18 cellular contexts compared by ENCODE assay signal in the genomic region with DNA sequence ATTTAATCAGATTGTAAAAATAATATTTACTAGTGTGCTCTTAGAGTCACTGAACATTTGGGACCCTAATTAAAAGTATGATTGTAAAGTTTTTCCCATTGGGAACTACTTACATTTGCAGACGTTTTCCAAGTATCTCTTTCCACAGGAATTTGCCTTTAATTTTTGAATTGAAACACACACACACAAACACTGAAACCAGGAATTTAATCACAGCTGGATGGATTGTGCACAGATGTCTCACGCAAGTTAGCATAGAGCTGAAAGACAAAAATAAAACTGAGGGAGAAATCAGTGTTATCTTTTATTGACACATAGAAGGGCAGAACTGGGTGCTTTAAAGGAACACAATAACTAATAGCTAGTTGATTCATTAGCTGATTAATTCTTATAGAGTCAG.
DNase-seq lines count a peak whose midpoint lies in the region; ATAC-seq, FAIRE-seq and TF ChIP-seq lines count a peak whose summit lies in the region.
"Had no signal": no experiment of that assay in that cellular context is flagged by ENCODE, and none has a peak within 500 bp of the region (broad histone marks: within the 10 kb centered on the region; RNA-seq: fewer than 3 reads in every experiment).

No MANE protein-coding gene starts in this region.

- no peak overlapping the region for H4K8ac ChIP-seq in trophoblast cell (ENCODE audit: low read depth, low read length)

- no peak overlapping the region for H3K23ac ChIP-seq in trophoblast cell (ENCODE audit: low read length)

- H3K27ac Mint-ChIP-seq in neural progenitor cell, result peak overlapping the region; percentile 30
- H3K27ac Mint-ChIP-seq: CD14-positive monocyte; CD4-positive, alpha-beta memory T cell had no signal

- FAIRE-seq in GM19239 (lab: Jason Lieb, UNC), result no peak
- FAIRE-seq: A549, GM12891 had no signal

- no peaks in the 10 kb centered on the region for H4K20me1 ChIP-seq in neural progenitor cell (ENCODE audit: low read depth)
- H4K20me1 ChIP-seq: BLaER1 had no signal

- TF ChIP-seq CTCF in neural progenitor cell (IDR thresholded peaks at IDR 0.05), result no peak

- H3K27me3 Mint-ChIP-seq in neural progenitor cell (ENCODE audit: insufficient read depth, low read depth), result peaks cover 4% of the 10 kb centered on the region
- H3K27me3 Mint-ChIP-seq: CD4-positive, alpha-beta memory T cell had no signal

- intact Hi-C loops in Right ventricle myocardium superior (cut with DNase I), result no loop called here

- H2BK120ac ChIP-seq in trophoblast cell (ENCODE audit: insufficient read depth, low read length, poor library complexity), result no peak overlapping the region

- H2AK5ac ChIP-seq in trophoblast cell (ENCODE audit: low read length), result no peak overlapping the region

- no peak for ATAC-seq in Right ventricle myocardium superior (ENCODE audit: poor library complexity)
- ATAC-seq: A549 had no signal

- H3K4me1 ChIP-seq in neural progenitor cell, result peaks cover 20% of the 10 kb centered on the region
- H3K4me1 ChIP-seq in trophoblast cell (ENCODE audit: control insufficient read depth in 1 of 2, insufficient read depth in 2 of 2, low read length in 2 of 2), result no peaks in the 10 kb centered on the region
- H3K4me1 ChIP-seq: A549, BLaER1, HAP-1 had no signal

- H3K79me2 ChIP-seq in neural progenitor cell (ENCODE audit: low read depth) (no peaks in the 10 kb centered on the region), trophoblast cell (ENCODE audit: control insufficient read depth, insufficient read depth, low read length, poor library complexity) (no peaks in the 10 kb centered on the region)

- no peak overlapping the region for H3K4ac ChIP-seq in trophoblast cell (ENCODE audit: low read depth, low read length)

- H3K9me3 ChIP-seq in neural progenitor cell (ENCODE audit: low read depth), result no peaks in the 10 kb centered on the region
- no peaks in the 10 kb centered on the region for H3K9me3 ChIP-seq in trophoblast cell (ENCODE audit: insufficient read depth, low read depth, low read length)
- H3K9me3 ChIP-seq: A549, BLaER1, HAP-1 had no signal

- no peak overlapping the region for H3K14ac ChIP-seq in trophoblast cell (ENCODE audit: low read length)

- DNase-seq in NCI-H1694 treated with DMSO at 0.1 percent for 48 hours (lab: John Stamatoyannopoulos, UW), result peak; percentile 9
- DNase-seq in NCI-H1694 (lab: John Stamatoyannopoulos, UW), result no peak
- peak; percentile 67 for DNase-seq in fibroblast of peridontal ligament (ENCODE audit: extremely low read depth)
- no peak for DNase-seq in neural progenitor cell (ENCODE audit: low spot score)
- no peak for DNase-seq in GM19239 (ENCODE audit: insufficient read length, low spot score)
- no peak for DNase-seq in trophoblast cell
- DNase-seq in Right ventricle myocardium superior, result no peak
- DNase-seq: CD4-positive, alpha-beta memory T cell; DMS153; DMS79; GF-D8; GM23248 had no signal

- no peak overlapping the region for H3K18ac ChIP-seq in trophoblast cell (ENCODE audit: low read length)

- H3K36me3 ChIP-seq in neural progenitor cell (no peaks in the 10 kb centered on the region), trophoblast cell (ENCODE audit: control insufficient read depth in 1 of 2, insufficient read depth in 2 of 2, low read length in 2 of 2) (no peaks in the 10 kb centered on the region)
- H3K36me3 ChIP-seq: BLaER1, HAP-1 had no signal

- H4K12ac ChIP-seq in trophoblast cell (ENCODE audit: low read depth, low read length), result no peak overlapping the region

- no peaks in the 10 kb centered on the region for H3K79me1 ChIP-seq in trophoblast cell (ENCODE audit: low read length)

- H3K9ac ChIP-seq in neural progenitor cell (no peak overlapping the region), trophoblast cell (ENCODE audit: low read length) (no peak overlapping the region)
- H3K9ac ChIP-seq: BLaER1, GM23248 had no signal

- H3K4me3 ChIP-seq in neural progenitor cell (no peak overlapping the region), trophoblast cell (ENCODE audit: low read depth, low read length) (no peak overlapping the region)
- H3K4me3 ChIP-seq: A549, BLaER1, GM23248, HAP-1 had no signal

- H4K91ac ChIP-seq in trophoblast cell (ENCODE audit: low read depth, low read length), result no peak overlapping the region

- no peak overlapping the region for H2BK12ac ChIP-seq in trophoblast cell (ENCODE audit: low read length)

- H3K4me2 ChIP-seq in neural progenitor cell, result no peak overlapping the region
- H3K4me2 ChIP-seq in trophoblast cell (ENCODE audit: low read length), result no peak overlapping the region
- H3K4me2 ChIP-seq: A549, BLaER1 had no signal

- peaks cover 9% of the 10 kb centered on the region for H3F3A ChIP-seq in neural progenitor cell (ENCODE audit: low read depth)

- H2BK5ac ChIP-seq in trophoblast cell (ENCODE audit: low read depth, low read length, poor library complexity), result no peak overlapping the region

- peaks cover 14% of the 10 kb centered on the region for H3K9me3 Mint-ChIP-seq in neural progenitor cell

- no peaks in the 10 kb centered on the region for H3K36me3 Mint-ChIP-seq in neural progenitor cell
- H3K36me3 Mint-ChIP-seq: CD14-positive monocyte; CD4-positive, alpha-beta memory T cell had no signal

- H3K27me3 ChIP-seq in neural progenitor cell (no peaks in the 10 kb centered on the region), trophoblast cell (ENCODE audit: insufficient read depth, low read length) (no peaks in the 10 kb centered on the region)
- H3K27me3 ChIP-seq: BLaER1 had no signal

- no peak overlapping the region for H3K4me3 Mint-ChIP-seq in neural progenitor cell
- H3K4me3 Mint-ChIP-seq: CD14-positive monocyte; CD4-positive, alpha-beta memory T cell had no signal

- no peak overlapping the region for H3K27ac ChIP-seq in neural progenitor cell
- no peak overlapping the region for H3K27ac ChIP-seq in trophoblast cell (ENCODE audit: low read depth, low read length)
- H3K27ac ChIP-seq: 22Rv1, A549, BLaER1, GM23248 had no signal

- peaks cover 5% of the 10 kb centered on the region for H3K4me1 Mint-ChIP-seq in neural progenitor cell
- H3K4me1 Mint-ChIP-seq: CD14-positive monocyte; CD4-positive, alpha-beta memory T cell had no signal

- WGBS in trophoblast cell (ENCODE audit: extremely low coverage, insufficient coverage, insufficient read length), result no CpG with 5 or more reads among the region's 2 CpGs

- no peak overlapping the region for H2AFZ ChIP-seq in neural progenitor cell (replicated peaks)
- H2AFZ ChIP-seq in trophoblast cell (ENCODE audit: insufficient read depth, low read length, poor library complexity), result no peak overlapping the region
- H2AFZ ChIP-seq: GM23248 had no signal

Comparison
In these comparisons a context has a peak if more than half of its experiments do, and no peak if none do; other contexts are left out.
1. DNase-seq: peak in NCI-H1694 treated with DMSO at 0.1 percent for 48 hours (single experiment) and fibroblast of peridontal ligament (single experiment); none in NCI-H1694 (single experiment), neural progenitor cell (single experiment), GM19239 (single experiment), trophoblast cell (0 of 2) and Right ventricle myocardium superior (single experiment).